Comparison of ENCODE assay signal across 22 cellular contexts in genomic region chr7:104775581-104775980, GRCh38.
"Had no signal": no experiment of that assay in that cellular context is flagged by ENCODE, and none has a peak within 500 bp of the region (broad histone marks: within the 10 kb centered on the region; RNA-seq: fewer than 3 reads in every experiment).

No MANE protein-coding gene starts in this region.

- H3K36me3 Mint-ChIP-seq: naive thymus-derived CD4-positive, alpha-beta T cell; natural killer cell treated with Interleukin-12 subunit alpha and Interleukin-12 subunit beta and Interleukin-15 and Interleukin-18, amount 100 ng/mL, for 72 hours; stimulated activated naive B cell treated with anti-CD40 and anti-IgM and Interleukin-4, amounts not matched to agents 10 μg/mL and 1 μg/mL and 100 μg/mL, for 72 hours had no signal

- H3K4me1 Mint-ChIP-seq: naive thymus-derived CD4-positive, alpha-beta T cell; stimulated activated naive B cell treated with anti-CD40 and anti-IgM and Interleukin-4, amounts not matched to agents 10 μg/mL and 1 μg/mL and 100 μg/mL, for 72 hours had no signal

- DNase-seq: islet precursor cell; left ventricle myocardium inferior; mesendoderm; midbrain; mucosa of descending colon; naive thymus-derived CD4-positive, alpha-beta T cell; ovary; retina; right cardiac atrium; stimulated activated CD4-positive, alpha-beta T cell treated with anti-CD3 and anti-CD28 coated beads, Interleukin-12 subunit alpha, Interleukin-12 subunit beta, amount 100 ng/mL, for 4 hours; stimulated activated CD4-positive, alpha-beta T cell treated with anti-CD3 and anti-CD28 coated beads, Interleukin-15, amount 100 ng/mL, for 24 hours; stimulated activated CD4-positive, alpha-beta T cell treated with anti-CD3 and anti-CD28 coated beads, Interleukin-2, amount 100 ng/mL, for 24 hours; stimulated activated CD4-positive, alpha-beta T cell treated with anti-CD3 and anti-CD28 coated beads, Interleukin-4, amount 100 ng/mL, for 1 hour; stimulated activated naive B cell treated with anti-CD40 and anti-IgM and Interleukin-4, amounts not matched to agents 10 μg/mL and 1 μg/mL and 100 μg/mL, for 72 hours; stimulated activated naive CD8-positive, alpha-beta T cell treated with anti-CD3 and anti-CD28 coated beads, Interleukin-15, Interleukin-2, amounts not matched to agents 100 U/mL and 50 U/mL, for 24 hours; stomach; testis; thyroid gland; transverse colon; upper lobe of left lung had no signal

- H3K4me3 Mint-ChIP-seq: naive thymus-derived CD4-positive, alpha-beta T cell; natural killer cell treated with Interleukin-12 subunit alpha and Interleukin-12 subunit beta and Interleukin-15 and Interleukin-18, amount 100 ng/mL, for 72 hours; stimulated activated naive B cell treated with anti-CD40 and anti-IgM and Interleukin-4, amounts not matched to agents 10 μg/mL and 1 μg/mL and 100 μg/mL, for 72 hours had no signal

- H3K9me3 Mint-ChIP-seq: naive thymus-derived CD4-positive, alpha-beta T cell; natural killer cell treated with Interleukin-12 subunit alpha and Interleukin-12 subunit beta and Interleukin-15 and Interleukin-18, amount 100 ng/mL, for 72 hours; stimulated activated naive B cell treated with anti-CD40 and anti-IgM and Interleukin-4, amounts not matched to agents 10 μg/mL and 1 μg/mL and 100 μg/mL, for 72 hours had no signal

- H3K27ac Mint-ChIP-seq: naive thymus-derived CD4-positive, alpha-beta T cell; natural killer cell treated with Interleukin-12 subunit alpha and Interleukin-12 subunit beta and Interleukin-15 and Interleukin-18, amount 100 ng/mL, for 72 hours; progenitor cell of endocrine pancreas; stimulated activated naive B cell treated with anti-CD40 and anti-IgM and Interleukin-4, amounts not matched to agents 10 μg/mL and 1 μg/mL and 100 μg/mL, for 72 hours had no signal
